22 cellular contexts compared by ENCODE assay signal in the genomic region with DNA sequence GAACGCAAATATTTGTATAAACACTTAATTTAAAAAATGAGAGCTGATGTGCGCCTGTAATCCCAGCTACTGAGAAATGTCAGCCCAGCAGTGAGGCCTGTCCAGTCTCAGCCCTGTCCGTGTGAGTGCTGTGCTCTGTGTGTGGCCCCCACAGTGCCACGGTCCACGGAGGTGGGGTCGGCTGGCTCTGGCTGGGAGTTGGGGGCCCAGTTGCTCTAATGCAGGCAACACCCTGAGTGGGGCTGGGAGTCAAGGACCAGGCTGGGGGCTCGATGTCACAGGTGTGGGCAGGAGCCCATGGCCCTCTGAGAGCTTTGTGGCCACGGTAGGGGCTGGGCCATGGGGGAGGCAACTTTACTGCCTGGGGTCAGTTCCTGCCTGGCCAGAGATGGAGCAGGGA.
"Had no signal": no experiment of that assay in that cellular context is flagged by ENCODE, and none has a peak within 500 bp of the region (broad histone marks: within the 10 kb centered on the region; RNA-seq: fewer than 3 reads in every experiment).

No MANE protein-coding gene starts in this region.

- H3K4me3 Mint-ChIP-seq: naive B cell, neural crest cell, type B pancreatic cell had no signal

- H3K36me3 ChIP-seq: gastrocnemius medialis had no signal

- H3K4me1 ChIP-seq: gastrocnemius medialis, pancreas, right lobe of liver had no signal

- H3K27me3 Mint-ChIP-seq: naive B cell, progenitor cell of endocrine pancreas, type B pancreatic cell had no signal

- H3K9me3 ChIP-seq: esophagus muscularis mucosa, gastrocnemius medialis, left lung, pancreas, right lobe of liver, spleen had no signal

- H3K27me3 ChIP-seq: esophagus muscularis mucosa, gastrocnemius medialis, left lung, pancreas, right lobe of liver, spleen had no signal

- DNase-seq: effector memory CD4-positive, alpha-beta T cell; gastrocnemius medialis; glutamatergic neuron; islet precursor cell; mesendoderm; naive B cell; nucleus accumbens; right lobe of liver; spleen; stimulated activated CD4-positive, alpha-beta T cell treated with anti-CD3 and anti-CD28 coated beads, Interleukin-15, amount 100 ng/mL, for 24 hours; stimulated activated CD4-positive, alpha-beta T cell treated with anti-CD3 and anti-CD28 coated beads, Interleukin-1b, Interleukin-23, amount 100 ng/mL, for 48 hours; stimulated activated CD4-positive, alpha-beta T cell treated with anti-CD3 and anti-CD28 coated beads, Interleukin-4, amount 100 ng/mL, for 4 hours; stimulated activated naive CD4-positive, alpha-beta T cell had no signal

- H3K27ac ChIP-seq: epithelial cell of prostate, esophagus muscularis mucosa, gastrocnemius medialis, left lung, pancreas, right lobe of liver had no signal

- H3K9me3 Mint-ChIP-seq: naive B cell, neural crest cell, type B pancreatic cell had no signal

- FAIRE-seq: pancreas, urothelium cell line had no signal

- H3K4me3 ChIP-seq: esophagus muscularis mucosa, gastrocnemius medialis, left lung, lung, pancreas, right lobe of liver, spleen had no signal

- ATAC-seq: gastrocnemius medialis, left lung had no signal
